Comparison of ENCODE assay signal across 19 cellular contexts in the genomic region with DNA sequence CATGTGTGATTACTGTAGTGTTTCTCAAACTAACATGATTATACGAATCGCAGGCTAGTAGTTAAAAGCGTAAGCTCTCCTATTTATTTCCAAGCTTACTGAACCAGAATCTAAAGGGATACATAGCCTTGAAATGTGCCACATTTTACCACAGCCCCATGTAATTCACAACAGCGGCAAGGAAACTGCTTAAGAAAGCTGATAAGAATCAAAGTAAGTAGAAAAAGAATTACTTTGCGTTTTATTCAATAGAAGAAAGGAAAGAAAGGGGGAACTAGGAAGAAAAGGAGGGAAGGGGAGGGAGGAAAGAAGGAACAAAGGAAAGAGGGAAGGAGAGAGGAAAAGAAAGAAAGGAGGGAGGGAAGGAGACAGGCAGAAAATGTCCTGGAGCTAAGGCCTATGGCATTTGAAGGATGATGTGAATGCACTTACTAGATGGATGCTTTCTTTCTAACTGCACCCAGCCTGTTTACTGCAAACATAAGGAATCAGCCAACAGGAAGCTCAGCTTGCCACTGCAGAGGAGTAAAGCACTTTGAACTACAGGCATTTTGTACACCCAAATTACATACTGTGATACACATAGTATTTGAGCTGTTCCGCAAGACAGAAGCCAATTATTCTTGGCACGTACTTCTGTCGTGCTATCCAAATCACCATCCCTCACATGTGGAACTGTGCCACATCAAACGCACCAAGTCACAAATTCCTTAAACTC.
DNase-seq lines count a peak whose midpoint lies in the region; ATAC-seq and TF ChIP-seq lines count a peak whose summit lies in the region.
"Had no signal": no experiment of that assay in that cellular context is flagged by ENCODE, and none has a peak within 500 bp of the region (broad histone marks: within the 10 kb centered on the region; RNA-seq: fewer than 3 reads in every experiment).

No MANE protein-coding gene starts in this region.

- intact Hi-C loops in CD4-positive, alpha-beta T cell (cut with DNase I, micrococcal nuclease): no loop called here

- no peaks in the 10 kb centered on the region for H3K9me3 ChIP-seq in CD4-positive, alpha-beta T cell (ENCODE audit: control insufficient read depth, low read length)
- H3K9me3 ChIP-seq: BE2C, esophagus muscularis mucosa had no signal

- peak; percentile 66 for ATAC-seq in CD4-positive, alpha-beta T cell (ENCODE audit: poor library complexity)
- no peak for ATAC-seq in HG03280 (IDR thresholded peaks at IDR 0.05; ENCODE audit: unreplicated experiment)
- ATAC-seq in activated T-cell treated with anti-CD3 and anti-CD28 coated beads, Interleukin-2, amount 50 U/mL, for 4 hours: no peak
- ATAC-seq: sciatic nerve; stimulated activated naive B cell treated with anti-CD40 and anti-IgM and Interleukin-4, amounts not matched to agents 10 μg/mL and 1 μg/mL and 100 μg/mL, for 72 hours had no signal

- H3K4me3 Mint-ChIP-seq in CD4-positive, alpha-beta T cell: no peak overlapping the region
- H3K4me3 Mint-ChIP-seq in nephron: no peak overlapping the region
- H3K4me3 Mint-ChIP-seq in activated T-cell treated with anti-CD3 and anti-CD28 coated beads, Interleukin-2, amount 50 U/mL, for 4 hours: no peak overlapping the region
- H3K4me3 Mint-ChIP-seq: dendritic cell treated with granulocyte-macrophage colony-stimulating factor and Interleukin-4, amounts not matched to agents 40 ng/mL and 50 ng/mL, for 4 days; stimulated activated naive B cell treated with anti-CD40 and anti-IgM and Interleukin-4, amounts not matched to agents 10 μg/mL and 1 μg/mL and 100 μg/mL, for 72 hours had no signal

- peaks cover 28% of the 10 kb centered on the region for H3K4me1 Mint-ChIP-seq in CD4-positive, alpha-beta T cell (ENCODE audit: low read depth)
- peaks cover 28% of the 10 kb centered on the region for H3K4me1 Mint-ChIP-seq in nephron
- H3K4me1 Mint-ChIP-seq in activated T-cell treated with anti-CD3 and anti-CD28 coated beads, Interleukin-2, amount 50 U/mL, for 4 hours (ENCODE audit: low read depth): peaks cover 25% of the 10 kb centered on the region

- POLR2A ChIA-PET in CD4-positive, alpha-beta T cell (lab: Charles Lee): interaction anchor here (0.6 to 1.1 kb wide), 4 partner anchors 10 to 29 kb away, joined by 3 to 7 read pairs (median 4); no protein-coding TSS in a partner anchor

- no peak for DNase-seq in CD4-positive, alpha-beta T cell
- peak; percentile 68 for DNase-seq in LNCaP clone FGC (ENCODE audit: low read depth)
- DNase-seq in cardiac fibroblast (ENCODE audit: low read depth in 2 of 2): peak; percentile 26 to 39
- DNase-seq in activated T-cell treated with anti-CD3 and anti-CD28 coated beads, Interleukin-2, amount 50 U/mL, for 4 hours: no peak
- no peak for DNase-seq in NCI-H1436 (lab: John Stamatoyannopoulos, UW)
- no peak for DNase-seq in coronary artery (ENCODE audit: low spot score)
- DNase-seq: activated CD4-positive, alpha-beta T cell treated with anti-CD3 and anti-CD28 coated beads, Interleukin-2, amount 50 U/mL, for 1 hour; BE2C; DMS153; Kasumi-1; NCI-H1694 treated with DMSO at 0.1 percent for 48 hours; NCI-H526; stimulated activated naive B cell treated with anti-CD40 and anti-IgM and Interleukin-4, amounts not matched to agents 10 μg/mL and 1 μg/mL and 100 μg/mL, for 72 hours had no signal

- no peaks in the 10 kb centered on the region for H3K27me3 ChIP-seq in CD4-positive, alpha-beta T cell (ENCODE audit: control insufficient read depth, insufficient read depth, low read length)
- H3K27me3 ChIP-seq: BE2C, esophagus muscularis mucosa had no signal

- no peaks in the 10 kb centered on the region for H3K9me3 Mint-ChIP-seq in CD4-positive, alpha-beta T cell
- H3K9me3 Mint-ChIP-seq in nephron: no peaks in the 10 kb centered on the region
- H3K9me3 Mint-ChIP-seq in activated T-cell treated with anti-CD3 and anti-CD28 coated beads, Interleukin-2, amount 50 U/mL, for 4 hours: no peaks in the 10 kb centered on the region
- H3K9me3 Mint-ChIP-seq: dendritic cell treated with granulocyte-macrophage colony-stimulating factor and Interleukin-4, amounts not matched to agents 40 ng/mL and 50 ng/mL, for 4 days; stimulated activated naive B cell treated with anti-CD40 and anti-IgM and Interleukin-4, amounts not matched to agents 10 μg/mL and 1 μg/mL and 100 μg/mL, for 72 hours had no signal

- H3K27me3 Mint-ChIP-seq in CD4-positive, alpha-beta T cell: no peaks in the 10 kb centered on the region
- no peaks in the 10 kb centered on the region for H3K27me3 Mint-ChIP-seq in nephron (ENCODE audit: low read depth)
- no peaks in the 10 kb centered on the region for H3K27me3 Mint-ChIP-seq in activated T-cell treated with anti-CD3 and anti-CD28 coated beads, Interleukin-2, amount 50 U/mL, for 4 hours (ENCODE audit: low read depth)
- H3K27me3 Mint-ChIP-seq: dendritic cell treated with granulocyte-macrophage colony-stimulating factor and Interleukin-4, amounts not matched to agents 40 ng/mL and 50 ng/mL, for 4 days; stimulated activated naive B cell treated with anti-CD40 and anti-IgM and Interleukin-4, amounts not matched to agents 10 μg/mL and 1 μg/mL and 100 μg/mL, for 72 hours had no signal

- no peaks in the 10 kb centered on the region for H3K36me3 Mint-ChIP-seq in CD4-positive, alpha-beta T cell (ENCODE audit: low read depth)
- H3K36me3 Mint-ChIP-seq in nephron (ENCODE audit: low read depth): peaks cover 6% of the 10 kb centered on the region
- H3K36me3 Mint-ChIP-seq in activated T-cell treated with anti-CD3 and anti-CD28 coated beads, Interleukin-2, amount 50 U/mL, for 4 hours (ENCODE audit: insufficient read depth): no peaks in the 10 kb centered on the region

- H3K4me3 ChIP-seq in LNCaP clone FGC (ENCODE audit: low read depth, low read length) (no peak overlapping the region), cardiac fibroblast (replicated peaks in 1 of 2; ENCODE audit: low read depth in 2 of 2, low read length in 2 of 2) (no peak overlapping the region), coronary artery (no peak overlapping the region)
- H3K4me3 ChIP-seq: esophagus muscularis mucosa, lung had no signal

- no peak overlapping the region for H3K27ac ChIP-seq in CD4-positive, alpha-beta T cell (ENCODE audit: low read depth, low read length)
- peak overlapping the region in 1 of 2 donors; percentile 29 for H3K27ac ChIP-seq in coronary artery
- H3K27ac ChIP-seq: esophagus muscularis mucosa had no signal

- no peak for TF ChIP-seq CTCF in CD4-positive, alpha-beta T cell (IDR thresholded peaks at IDR 0.05)
- TF ChIP-seq CTCF in LNCaP clone FGC (IDR thresholded peaks at IDR 0.05; ENCODE audit: control insufficient read depth, extremely low read depth, insufficient read depth): no peak
- no peak for TF ChIP-seq CTCF in cardiac fibroblast (IDR thresholded peaks at IDR 0.05; ENCODE audit: low read depth, low read length)
- TF ChIP-seq CTCF in nephron (IDR thresholded peaks at IDR 0.05; ENCODE audit: unreplicated experiment in 3 of 3): no peak
- TF ChIP-seq CTCF in coronary artery (IDR thresholded peaks at IDR 0.05): no peak

- CTCF ChIA-PET in CD4-positive, alpha-beta T cell (lab: Charles Lee): interaction anchor here (1.0 kb wide), 1 partner anchor 42 kb away, joined by 3 read pairs; no protein-coding TSS in a partner anchor

- H3K27ac Mint-ChIP-seq in CD4-positive, alpha-beta T cell: no peak overlapping the region
- H3K27ac Mint-ChIP-seq in nephron: peak overlapping the region; percentile 28 to 62 (median 47)
- H3K27ac Mint-ChIP-seq: dendritic cell treated with granulocyte-macrophage colony-stimulating factor and Interleukin-4, amounts not matched to agents 40 ng/mL and 50 ng/mL, for 4 days; stimulated activated naive B cell treated with anti-CD40 and anti-IgM and Interleukin-4, amounts not matched to agents 10 μg/mL and 1 μg/mL and 100 μg/mL, for 72 hours had no signal

Comparison
In these comparisons a context has a peak if more than half of its experiments do, and no peak if none do; other contexts are left out.
1. DNase-seq: peak in LNCaP clone FGC (single experiment) and cardiac fibroblast (2 of 2); none in CD4-positive, alpha-beta T cell (0 of 10), activated T-cell treated with anti-CD3 and anti-CD28 coated beads, Interleukin-2, amount 50 U/mL, for 4 hours (single experiment), NCI-H1436 (single experiment) and coronary artery (single experiment).